8 cellular contexts compared by ENCODE assay signal in the genomic region with DNA sequence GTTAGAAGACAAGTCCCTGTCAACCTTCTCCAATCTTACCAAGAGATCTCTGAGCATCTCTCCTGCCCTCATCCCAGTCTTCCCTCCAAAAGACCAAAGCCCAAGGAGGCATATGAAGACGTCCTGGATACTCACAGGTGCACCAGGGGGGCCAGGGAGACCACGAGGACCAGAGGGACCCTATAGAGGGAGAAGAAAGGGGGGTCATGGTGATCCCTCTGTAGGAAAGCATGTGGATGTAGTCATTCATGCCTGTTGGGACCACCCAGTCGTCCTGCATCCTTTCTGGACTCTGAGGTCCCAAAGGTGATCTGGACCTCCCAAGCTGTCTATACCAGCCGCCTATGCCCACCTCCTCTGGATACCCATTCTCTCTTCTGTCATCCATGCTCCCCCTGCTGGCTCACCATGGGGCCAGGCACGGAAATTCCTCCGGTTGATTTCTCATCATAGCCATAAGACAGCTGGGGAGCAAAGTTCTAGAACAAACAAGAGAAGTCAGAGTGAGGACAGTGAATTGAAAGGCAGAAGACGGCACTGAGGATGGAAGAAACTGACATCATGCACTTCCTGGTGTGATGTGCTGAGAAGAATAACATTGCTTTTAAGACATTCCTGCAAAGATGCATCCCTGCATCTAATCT. TPM values are rescaled to one million over a fixed set of nuclear protein-coding genes. Genes with fewer than 3 reads are reported as not detected.
A peak's percentile ranks its signal among the peaks of the same experiment; 100 is the strongest.
DNase-seq lines count a peak whose midpoint lies in the region; ATAC-seq and TF ChIP-seq lines count a peak whose summit lies in the region.

No MANE protein-coding gene starts in this region.

- H3K27ac Mint-ChIP-seq in CD4-positive, alpha-beta T cell: peak overlapping the region; percentile 0

- H3K4me1 ChIP-seq in SJCRH30 (peaks cover 21% of the 10 kb centered on the region), right atrium auricular region (peaks cover 0 to 39% of the 10 kb centered on the region in 2 donors)

- peak; percentile 20 to 63 (median 46) for DNase-seq in CD4-positive, alpha-beta T cell
- DNase-seq in HPDE6-E6E7 (ENCODE audit: extremely low spot score): peak; percentile 71
- peak; percentile 76 to 83 for DNase-seq in SJCRH30
- DNase-seq in activated naive CD4-positive, alpha-beta T cell treated with anti-CD3 and anti-CD28 coated beads, Interleukin-2, amount 50 U/mL, for 16 hours: peak; percentile 64
- DNase-seq in right atrium auricular region (ENCODE audit: low spot score): peak; percentile 79
- no peak for DNase-seq in cerebellar nuclear complex (lab: John Stamatoyannopoulos, UW)

- intact Hi-C loops in CD4-positive, alpha-beta T cell (cut with DNase I, micrococcal nuclease): no loop called here

- H3K9me3 ChIP-seq in CD4-positive, alpha-beta T cell (ENCODE audit: control insufficient read depth, low read length): no peaks in the 10 kb centered on the region
- H3K9me3 ChIP-seq in SJCRH30 (replicated peaks): no peaks in the 10 kb centered on the region
- H3K9me3 ChIP-seq in right atrium auricular region: no peaks in the 10 kb centered on the region

- peaks cover 27% of the 10 kb centered on the region for H3K4me1 Mint-ChIP-seq in CD4-positive, alpha-beta T cell (ENCODE audit: low read depth)

- H3K36me3 ChIP-seq in SJCRH30 (no peaks in the 10 kb centered on the region), right atrium auricular region (peaks cover 59% of the 10 kb centered on the region)

- TF ChIP-seq CTCF in CD4-positive, alpha-beta T cell (IDR thresholded peaks at IDR 0.05): peak; percentile 43
- peak; percentile 27 to 75 for TF ChIP-seq CTCF in right atrium auricular region (IDR thresholded peaks at IDR 0.05)

- H3K4me3 Mint-ChIP-seq in CD4-positive, alpha-beta T cell: no peak overlapping the region

- ATAC-seq in CD4-positive, alpha-beta T cell (ENCODE audit: poor library complexity): no peak
- no peak for ATAC-seq in GM19455 (IDR thresholded peaks at IDR 0.05; ENCODE audit: unreplicated experiment)

- no peaks in the 10 kb centered on the region for H3K9me3 Mint-ChIP-seq in CD4-positive, alpha-beta T cell

- POLR2A ChIA-PET in CD4-positive, alpha-beta T cell (lab: Charles Lee): no interaction called here

- CTCF ChIA-PET in CD4-positive, alpha-beta T cell (lab: Charles Lee): interaction anchor here (0.6 to 2.3 kb wide), 4 partner anchors 20 to 168 kb away, joined by 3 to 9 read pairs (median 4); no protein-coding TSS in a partner anchor

- no peak overlapping the region for H3K4me3 ChIP-seq in SJCRH30
- H3K4me3 ChIP-seq in right atrium auricular region: no peak overlapping the region
- H3K4me3 ChIP-seq in skin epidermis: peak overlapping the region in 6 of 7 experiments; percentile 30 to 51 (median 44)

- H3K27ac ChIP-seq in CD4-positive, alpha-beta T cell (ENCODE audit: low read depth, low read length): no peak overlapping the region
- H3K27ac ChIP-seq in SJCRH30: no peak overlapping the region
- peak overlapping the region; percentile 46 to 79 for H3K27ac ChIP-seq in right atrium auricular region
- peak overlapping the region in 16 of 21 experiments; percentile 5 to 97 (median 77) for H3K27ac ChIP-seq in skin epidermis

- H3K36me3 Mint-ChIP-seq in CD4-positive, alpha-beta T cell (ENCODE audit: low read depth): no peaks in the 10 kb centered on the region

- H3K27me3 ChIP-seq in CD4-positive, alpha-beta T cell (ENCODE audit: control insufficient read depth, insufficient read depth, low read length): peaks cover 24% of the 10 kb centered on the region
- H3K27me3 ChIP-seq in SJCRH30: peaks cover 8% of the 10 kb centered on the region
- H3K27me3 ChIP-seq in right atrium auricular region: no peaks in the 10 kb centered on the region

- H3K27me3 Mint-ChIP-seq in CD4-positive, alpha-beta T cell: peaks cover 49% of the 10 kb centered on the region

RNA-seq across cellular contexts. Expression of gene COL1A1, which starts 3.3 kb away (rescaled TPM):
- total RNA-seq in CD4-positive, alpha-beta T cell: 10 to 100 TPM in 1 of 2 experiments, 1 to 10 TPM in 1; 10.0 to 11.4 TPM
- total RNA-seq in SJCRH30 (2014; rRNA removed; shearing (Covaris generic)): 4.2 and 4.4 TPM in 2 replicates
- total RNA-seq in right atrium auricular region: 100 to 1,000 TPM in 1 of 2 donors, 10 to 100 TPM in 1; 19.8 to 180 TPM

RNA-seq across cellular contexts. Expression of gene SGCA, which starts 32.3 kb away (rescaled TPM):
- not detected for total RNA-seq in CD4-positive, alpha-beta T cell
- total RNA-seq in SJCRH30 (2014; rRNA removed; shearing (Covaris generic)): 43.2 and 43.4 TPM in 2 replicates
- 100 to 1,000 TPM; 120 to 207 TPM for total RNA-seq in right atrium auricular region

RNA-seq across cellular contexts. Expression of gene PPP1R9B, which starts 47.7 kb away (rescaled TPM):
- total RNA-seq in CD4-positive, alpha-beta T cell: 10 to 100 TPM; 53.4 to 55.7 TPM
- total RNA-seq in SJCRH30 (2014; rRNA removed; shearing (Covaris generic)): 32.1 TPM in 2 replicates
- total RNA-seq in right atrium auricular region: 10 to 100 TPM; 16.9 to 24.2 TPM

Comparison
In these comparisons a context has a peak if more than half of its experiments do, and no peak if none do; other contexts are left out.
1. DNase-seq: peak in CD4-positive, alpha-beta T cell (10 of 10), HPDE6-E6E7 (single experiment), SJCRH30 (2 of 2), activated naive CD4-positive, alpha-beta T cell treated with anti-CD3 and anti-CD28 coated beads, Interleukin-2, amount 50 U/mL, for 16 hours (single experiment) and right atrium auricular region (single experiment); none in cerebellar nuclear complex (0 of 2).
2. H3K27ac ChIP-seq: peak in right atrium auricular region (2 of 2) and skin epidermis (16 of 21); none in CD4-positive, alpha-beta T cell (single experiment) and SJCRH30 (single experiment).
3. H3K4me3 ChIP-seq: peak in skin epidermis (6 of 7); none in SJCRH30 (single experiment) and right atrium auricular region (0 of 2).
4. RNA of gene SGCA, which starts 32.3 kb away (total RNA-seq): 120 to 207 TPM in right atrium auricular region and 43.2 to 43.4 TPM in SJCRH30; not detected in CD4-positive, alpha-beta T cell; every median in the first group is over 10 times any median in the second.